In the genomic region with DNA sequence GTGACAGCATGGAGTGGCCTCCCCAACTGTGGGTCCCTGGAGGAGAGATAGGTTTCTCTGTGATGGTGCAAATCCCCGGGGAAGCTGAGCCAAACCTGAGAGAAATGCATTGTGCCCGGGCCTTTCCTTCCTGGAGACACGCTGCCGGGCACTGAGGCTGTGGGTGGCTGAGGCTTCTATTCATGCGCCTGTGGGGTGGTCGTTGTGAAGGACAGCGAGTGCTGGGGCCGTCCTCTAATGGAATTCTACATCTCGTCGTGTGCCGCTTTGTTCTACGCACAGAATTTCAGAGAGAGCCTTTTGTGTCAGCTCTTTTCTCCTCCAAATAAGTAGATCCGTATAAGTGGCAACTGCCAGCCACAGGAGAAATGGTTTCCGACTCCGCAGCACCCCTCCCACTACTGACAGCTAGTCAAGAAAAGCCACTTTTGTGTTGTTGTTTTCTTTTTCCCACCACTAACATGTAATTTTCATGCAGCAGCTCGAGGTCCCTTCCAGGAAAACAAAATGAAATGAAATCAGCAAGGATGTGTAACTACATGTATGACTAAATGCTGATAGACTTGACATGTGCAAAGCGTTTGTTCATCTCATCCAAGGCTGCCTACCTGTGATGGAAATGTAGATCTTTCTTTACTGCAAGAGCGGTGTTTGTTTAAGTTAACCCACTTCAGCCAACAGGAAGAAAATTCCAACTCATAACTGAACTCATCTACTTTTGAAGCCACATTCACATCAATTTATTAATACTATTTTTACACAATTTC, we compare ENCODE assay signal across 18 cellular contexts. TPM values are rescaled to one million over a fixed set of nuclear protein-coding genes. Genes with fewer than 3 reads are reported as not detected.
"Had no signal": no experiment of that assay in that cellular context is flagged by ENCODE, and none has a peak within 500 bp of the region (broad histone marks: within the 10 kb centered on the region; RNA-seq: fewer than 3 reads in every experiment).

No MANE protein-coding gene starts in this region.

- H3K4me1 ChIP-seq: right atrium auricular region, testis had no signal

- DNase-seq: activated CD4-positive, alpha-beta T cell treated with anti-CD3 and anti-CD28 coated beads for 4 hours; activated CD8-positive, alpha-beta memory T cell treated with anti-CD3 and anti-CD28 coated beads, Interleukin-2, amount 50 U/mL, for 4 hours; activated CD8-positive, alpha-beta T cell treated with anti-CD3 and anti-CD28 coated beads, Interleukin-2, amount 10 ng/mL, durations not matched to agents 7 days and 5 days; activated naive CD8-positive, alpha-beta T cell treated with anti-CD3 and anti-CD28 coated beads for 36 hours; amygdala; brain microvascular endothelial cell; effector memory CD8-positive, alpha-beta T cell; left colon; lower lobe of right lung; midbrain; stimulated activated CD4-positive, alpha-beta T cell treated with anti-CD3 and anti-CD28 coated beads, Interleukin-4, amount 100 ng/mL, for 24 hours; stimulated activated naive CD8-positive, alpha-beta T cell treated with anti-CD3 and anti-CD28 coated beads, Interleukin-15, amount 100 ng/mL, for 72 hours; testis; upper lobe of right lung had no signal

- H3K4me3 Mint-ChIP-seq: activated CD8-positive, alpha-beta T cell treated with anti-CD3 and anti-CD28 coated beads, Interleukin-2, amount 10 ng/mL, durations not matched to agents 7 days and 5 days; activated naive CD8-positive, alpha-beta T cell treated with anti-CD3 and anti-CD28 coated beads for 36 hours; dendritic cell treated with granulocyte-macrophage colony-stimulating factor and Interleukin-4, amounts not matched to agents 40 ng/mL and 50 ng/mL, for 4 days; effector memory CD8-positive, alpha-beta T cell; stimulated activated naive CD8-positive, alpha-beta T cell treated with anti-CD3 and anti-CD28 coated beads, Interleukin-15, amount 100 ng/mL, for 72 hours had no signal

- H3K9me3 ChIP-seq: lower lobe of right lung, neutrophil, right atrium auricular region, testis, upper lobe of right lung had no signal

- ATAC-seq: effector memory CD8-positive, alpha-beta T cell; left colon; lower lobe of right lung had no signal

- H3K4me3 ChIP-seq: lower lobe of right lung, right atrium auricular region, skin epidermis, testis, upper lobe of right lung had no signal

- H3K36me3 ChIP-seq: brain microvascular endothelial cell, lower lobe of right lung, neutrophil, right atrium auricular region, upper lobe of right lung had no signal

- H3K4me1 Mint-ChIP-seq: activated naive CD8-positive, alpha-beta T cell treated with anti-CD3 and anti-CD28 coated beads for 36 hours; stimulated activated naive CD8-positive, alpha-beta T cell treated with anti-CD3 and anti-CD28 coated beads, Interleukin-15, amount 100 ng/mL, for 72 hours had no signal

- H3K9me3 Mint-ChIP-seq: activated naive CD8-positive, alpha-beta T cell treated with anti-CD3 and anti-CD28 coated beads for 36 hours; dendritic cell treated with granulocyte-macrophage colony-stimulating factor and Interleukin-4, amounts not matched to agents 40 ng/mL and 50 ng/mL, for 4 days; effector memory CD8-positive, alpha-beta T cell had no signal

- H3K36me3 Mint-ChIP-seq: activated naive CD8-positive, alpha-beta T cell treated with anti-CD3 and anti-CD28 coated beads for 36 hours had no signal

- H3K27ac Mint-ChIP-seq: activated CD8-positive, alpha-beta T cell treated with anti-CD3 and anti-CD28 coated beads, Interleukin-2, amount 10 ng/mL, durations not matched to agents 7 days and 5 days; activated naive CD8-positive, alpha-beta T cell treated with anti-CD3 and anti-CD28 coated beads for 36 hours; dendritic cell treated with granulocyte-macrophage colony-stimulating factor and Interleukin-4, amounts not matched to agents 40 ng/mL and 50 ng/mL, for 4 days; effector memory CD8-positive, alpha-beta T cell; stimulated activated naive CD8-positive, alpha-beta T cell treated with anti-CD3 and anti-CD28 coated beads, Interleukin-15, amount 100 ng/mL, for 72 hours had no signal

- H3K27me3 ChIP-seq: brain microvascular endothelial cell, neutrophil, right atrium auricular region, testis, upper lobe of right lung had no signal

- H3K27ac ChIP-seq: brain microvascular endothelial cell, lower lobe of right lung, neutrophil, right atrium auricular region, testis, upper lobe of right lung had no signal

RNA-seq across cellular contexts. Expression of a gene that starts 26.4 kb away (rescaled TPM):
- total RNA-seq: activated CD8-positive, alpha-beta T cell treated with anti-CD3 and anti-CD28 coated beads, Interleukin-2, amount 10 ng/mL, durations not matched to agents 7 days and 5 days had no signal
